10 cellular contexts compared by ENCODE assay signal in the genomic region with DNA sequence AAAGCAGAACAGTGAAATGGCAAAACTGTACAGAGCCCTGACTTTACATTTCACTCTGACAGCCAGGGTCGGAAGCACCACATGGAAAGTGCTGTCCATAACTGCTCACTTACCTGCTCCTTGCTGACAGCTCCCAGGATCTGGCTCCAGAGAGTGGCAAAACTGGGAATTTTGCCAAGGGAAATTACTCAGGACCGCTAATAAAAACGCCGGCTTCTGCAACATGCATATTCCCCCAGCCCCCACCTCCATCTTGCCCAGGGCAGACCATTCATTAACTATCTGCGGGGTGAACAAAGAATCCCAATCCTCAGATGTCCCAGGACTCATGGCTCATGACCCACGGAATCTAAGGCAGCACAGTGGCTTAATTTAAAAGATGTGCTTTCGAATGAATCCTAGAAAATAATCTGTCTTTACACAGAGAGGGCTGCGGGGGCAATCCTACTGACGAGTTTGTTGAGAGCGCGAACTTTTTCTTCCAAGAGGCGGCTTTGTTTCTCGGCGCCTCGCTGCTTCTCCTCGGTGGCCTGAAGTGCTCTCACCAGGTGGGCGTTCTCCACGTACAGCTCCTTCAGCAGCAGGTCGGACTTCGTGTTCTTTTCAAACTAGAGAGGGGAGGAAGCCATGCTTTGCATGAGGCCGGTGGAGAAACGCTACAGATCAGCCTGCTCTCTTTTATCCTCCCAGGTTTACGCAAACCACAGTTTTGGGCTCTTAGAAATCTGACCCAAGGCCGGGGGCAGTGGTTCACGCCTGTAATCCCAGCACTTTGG. TPM values are rescaled to one million over a fixed set of nuclear protein-coding genes. Genes with fewer than 3 reads are reported as not detected.
DNase-seq lines count a peak whose midpoint lies in the region; ATAC-seq and TF ChIP-seq lines count a peak whose summit lies in the region.
"Had no signal": no experiment of that assay in that cellular context is flagged by ENCODE, and none has a peak within 500 bp of the region (broad histone marks: within the 10 kb centered on the region; RNA-seq: fewer than 3 reads in every experiment).

No MANE protein-coding gene starts in this region.

- H3K4me3 Mint-ChIP-seq in activated T-cell treated with anti-CD3 and anti-CD28 coated beads, Interleukin-2, amount 50 U/mL, for 4 hours = no peak overlapping the region
- H3K4me3 Mint-ChIP-seq: CD4-positive, alpha-beta T cell had no signal

- no peaks in the 10 kb centered on the region for H3K27me3 Mint-ChIP-seq in activated T-cell treated with anti-CD3 and anti-CD28 coated beads, Interleukin-2, amount 50 U/mL, for 4 hours (ENCODE audit: low read depth)
- H3K27me3 Mint-ChIP-seq: CD4-positive, alpha-beta T cell had no signal

- H3K36me3 Mint-ChIP-seq in activated T-cell treated with anti-CD3 and anti-CD28 coated beads, Interleukin-2, amount 50 U/mL, for 4 hours (ENCODE audit: insufficient read depth) = peaks cover 7% of the 10 kb centered on the region

- no peaks in the 10 kb centered on the region for H3K4me1 Mint-ChIP-seq in activated T-cell treated with anti-CD3 and anti-CD28 coated beads, Interleukin-2, amount 50 U/mL, for 4 hours (ENCODE audit: low read depth)

- TF ChIP-seq CTCF in HFF-Myc (IDR thresholded peaks at IDR 0.05; ENCODE audit: low read depth, low read length, missing control alignments) (no peak), foreskin fibroblast (IDR thresholded peaks at IDR 0.05; ENCODE audit: low read depth, low read length) (no peak)

- H3K4me3 ChIP-seq in HFF-Myc (replicated peaks; ENCODE audit: low read depth, low read length) (no peak overlapping the region), foreskin fibroblast (ENCODE audit: low read depth in 1 of 2, low read length in 2 of 2) (no peak overlapping the region)

- ATAC-seq in GM19455 (IDR thresholded peaks at IDR 0.05; ENCODE audit: unreplicated experiment) = no peak
- ATAC-seq in activated T-cell treated with anti-CD3 and anti-CD28 coated beads, Interleukin-2, amount 50 U/mL, for 4 hours = no peak

- no peaks in the 10 kb centered on the region for H3K9me3 Mint-ChIP-seq in activated T-cell treated with anti-CD3 and anti-CD28 coated beads, Interleukin-2, amount 50 U/mL, for 4 hours
- H3K9me3 Mint-ChIP-seq: CD4-positive, alpha-beta T cell had no signal

- peak; percentile 92 for DNase-seq in COLO829 (ENCODE audit: low spot score)
- DNase-seq in HFF-Myc (ENCODE audit: extremely low read depth, low read depth) = peak; percentile 11
- DNase-seq in RPMI7951 (ENCODE audit: low read depth) = peak; percentile 71
- DNase-seq in foreskin fibroblast = peak; percentile 21 to 42
- DNase-seq in NCI-H510A treated with DMSO at 0.1 percent for 48 hours (lab: John Stamatoyannopoulos, UW) = no peak
- no peak for DNase-seq in SW480 (ENCODE audit: low spot score)
- DNase-seq in activated T-cell treated with anti-CD3 and anti-CD28 coated beads, Interleukin-2, amount 50 U/mL, for 4 hours = no peak
- DNase-seq: CD4-positive, alpha-beta T cell; SW 1271 had no signal

RNA-seq across cellular contexts. Expression of a gene that starts 45.8 kb away (rescaled TPM):
- 31.0 and 42.7 TPM in 2 replicates for total RNA-seq in RPMI7951 (2014; rRNA removed; shearing (Covaris generic))
- 10 to 100 TPM; 15.3 to 25.4 (median 18.3) TPM for total RNA-seq in activated T-cell treated with anti-CD3 and anti-CD28 coated beads, Interleukin-2, amount 50 U/mL, for 4 hours

Comparison
In these comparisons a context has a peak if more than half of its experiments do, and no peak if none do; other contexts are left out.
1. DNase-seq: peak in COLO829 (single experiment), HFF-Myc (single experiment), RPMI7951 (single experiment) and foreskin fibroblast (2 of 2); none in NCI-H510A treated with DMSO at 0.1 percent for 48 hours (single experiment), SW480 (single experiment) and activated T-cell treated with anti-CD3 and anti-CD28 coated beads, Interleukin-2, amount 50 U/mL, for 4 hours (single experiment).